In genomic region chr2:216108967-216109921, GRCh38 we compare ENCODE assay signal across 8 cellular contexts.
DNase-seq lines count a peak whose midpoint lies in the region; ATAC-seq lines count a peak whose summit lies in the region.

Gene XRCC5, plus strand, starts transcription at chr2:216109348. Its CDS starts 89 bp downstream, at chr2:216109437.

- H3K36me3 ChIP-seq in HUES48 (ENCODE audit: control insufficient read depth, insufficient read depth, low read length) (peaks cover 40% of the 10 kb centered on the region), NT2/D1 (ENCODE audit: insufficient read depth, insufficient read length, low read length) (peaks cover 41% of the 10 kb centered on the region)

- H3K9ac ChIP-seq in HUES48 (ENCODE audit: low read depth, low read length) (peak within 1 kb of the TSS; percentile 85), NT2/D1 (ENCODE audit: insufficient read length, low read depth) (peak within 1 kb of the TSS; percentile 97)

- no peaks in the 10 kb centered on the region for H3K9me3 ChIP-seq in HUES48 (ENCODE audit: control insufficient read depth, insufficient read depth, low read length)
- H3K9me3 ChIP-seq in NT2/D1 (ENCODE audit: insufficient read depth, low read length): no peaks in the 10 kb centered on the region

- peak; percentile 45 for ATAC-seq in GM21390 (IDR thresholded peaks at IDR 0.05; ENCODE audit: unreplicated experiment)
- ATAC-seq in effector memory CD8-positive, alpha-beta T cell (replicated peaks): peak; percentile 86

- peak; percentile 94 for DNase-seq in COLO829 (ENCODE audit: low spot score)
- DNase-seq in NT2/D1 (ENCODE audit: low read depth, low spot score): peak; percentile 98
- DNase-seq in activated CD8-positive, alpha-beta memory T cell treated with anti-CD3 and anti-CD28 coated beads for 48 hours (ENCODE audit: low read depth in 2 of 3, low spot score in 2 of 3): peak; percentile 95 to 100 (median 96)
- peak; percentile 96 to 97 (median 97) for DNase-seq in effector memory CD8-positive, alpha-beta T cell
- DNase-seq in medulla oblongata (ENCODE audit: extremely low spot score): peak; percentile 93
- peak; percentile 96 to 98 (median 96) for DNase-seq in stimulated activated CD4-positive, alpha-beta T cell treated with anti-CD3 and anti-CD28 coated beads, TNF-alpha, amount 100 ng/mL, for 48 hours (ENCODE audit: low read depth in 3 of 3)

- H3K36me3 Mint-ChIP-seq in effector memory CD8-positive, alpha-beta T cell (ENCODE audit: insufficient read depth): peaks cover 53% of the 10 kb centered on the region

- peaks cover 27% of the 10 kb centered on the region for H3K4me1 ChIP-seq in HUES48 (ENCODE audit: control insufficient read depth, insufficient read depth, low read length)
- H3K4me1 ChIP-seq in NT2/D1 (ENCODE audit: insufficient read depth, insufficient read length): peaks cover 3% of the 10 kb centered on the region

- H3K27ac ChIP-seq in HUES48 (ENCODE audit: low read depth, low read length): peak within 1 kb of the TSS; percentile 88

- H3K27me3 ChIP-seq in HUES48 (ENCODE audit: control insufficient read depth, insufficient read depth, low read length): no peaks in the 10 kb centered on the region
- H3K27me3 ChIP-seq in NT2/D1 (ENCODE audit: insufficient read depth, insufficient read length): no peaks in the 10 kb centered on the region

- H3K4me3 ChIP-seq in HUES48 (ENCODE audit: low read depth, low read length) (peak within 1 kb of the TSS; percentile 88), NT2/D1 (ENCODE audit: insufficient read length, low read depth) (peak within 1 kb of the TSS; percentile 94)

- peak within 1 kb of the TSS; percentile 100 for H3K27ac Mint-ChIP-seq in effector memory CD8-positive, alpha-beta T cell

- H3K4me3 Mint-ChIP-seq in effector memory CD8-positive, alpha-beta T cell: peak within 1 kb of the TSS; percentile 100

- no peaks in the 10 kb centered on the region for H3K27me3 Mint-ChIP-seq in effector memory CD8-positive, alpha-beta T cell

- peaks cover 37 to 54% of the 10 kb centered on the region in 2 donors for H3K4me1 Mint-ChIP-seq in effector memory CD8-positive, alpha-beta T cell (ENCODE audit: low read depth in 2 of 2)

- H3K9me3 Mint-ChIP-seq in effector memory CD8-positive, alpha-beta T cell: no peaks in the 10 kb centered on the region

Comparison
In these comparisons a context has a peak if more than half of its experiments do, and no peak if none do; other contexts are left out.
1. Peak in every context shown above with its lines: DNase-seq, ATAC-seq, H3K4me3 ChIP-seq and H3K27ac ChIP-seq.